33 cellular contexts compared by ENCODE assay signal in genomic region chrX:10971759-10972158, GRCh38.
"Had no signal": no experiment of that assay in that cellular context is flagged by ENCODE, and none has a peak within 500 bp of the region (broad histone marks: within the 10 kb centered on the region; RNA-seq: fewer than 3 reads in every experiment).

No MANE protein-coding gene starts in this region.

- H3K4me3 ChIP-seq: adrenal gland, ascending aorta, colonic mucosa, dorsolateral prefrontal cortex had no signal

- H3K36me3 Mint-ChIP-seq: activated naive CD8-positive, alpha-beta T cell treated with anti-CD3 and anti-CD28 coated beads for 36 hours; brain had no signal

- H3K4me3 Mint-ChIP-seq: activated B cell treated with CpG ODN at 0.5 μM for 24 hours; activated CD8-positive, alpha-beta T cell treated with anti-CD3 and anti-CD28 coated beads for 36 hours; activated naive CD4-positive, alpha-beta T cell treated with anti-CD3 and anti-CD28 coated beads for 36 hours; activated naive CD4-positive, alpha-beta T cell treated with anti-CD3 and anti-CD28 coated beads, Interleukin-2, amount 50 U/mL, for 24 hours; activated naive CD8-positive, alpha-beta T cell treated with anti-CD3 and anti-CD28 coated beads for 36 hours; activated naive CD8-positive, alpha-beta T cell treated with anti-CD3 and anti-CD28 coated beads, Interleukin-2, amount 50 U/mL, for 24 hours; activated T-cell treated with anti-CD3 and anti-CD28 coated beads, Interleukin-2, amount 50 U/mL, for 4 hours; activated T-helper 17 cell treated with anti-CD3 and anti-CD28 coated beads, Interleukin-2, amount 50 U/mL, for 72 hours; brain; central memory CD8-positive, alpha-beta T cell; dendritic cell treated with granulocyte-macrophage colony-stimulating factor and Interleukin-4, amounts not matched to agents 40 ng/mL and 50 ng/mL, for 4 days; endodermal cell; T-helper 17 cell; T-helper 2 cell treated with Interferon-gamma antibody and Interleukin-4, amounts not matched to agents 5 μg/mL and 100 μg/mL, for 36 hours had no signal

- H3K27ac Mint-ChIP-seq: activated B cell treated with CpG ODN at 0.5 μM for 24 hours; activated CD8-positive, alpha-beta T cell treated with anti-CD3 and anti-CD28 coated beads for 36 hours; activated naive CD4-positive, alpha-beta T cell treated with anti-CD3 and anti-CD28 coated beads for 36 hours; activated naive CD4-positive, alpha-beta T cell treated with anti-CD3 and anti-CD28 coated beads, Interleukin-2, amount 50 U/mL, for 24 hours; activated naive CD8-positive, alpha-beta T cell treated with anti-CD3 and anti-CD28 coated beads for 36 hours; activated naive CD8-positive, alpha-beta T cell treated with anti-CD3 and anti-CD28 coated beads, Interleukin-2, amount 50 U/mL, for 24 hours; activated T-helper 17 cell treated with anti-CD3 and anti-CD28 coated beads, Interleukin-2, amount 50 U/mL, for 72 hours; dendritic cell treated with granulocyte-macrophage colony-stimulating factor and Interleukin-4, amounts not matched to agents 40 ng/mL and 50 ng/mL, for 4 days; endodermal cell; T-helper 17 cell; T-helper 2 cell treated with Interferon-gamma antibody and Interleukin-4, amounts not matched to agents 5 μg/mL and 100 μg/mL, for 36 hours had no signal

- H3K27ac ChIP-seq: adrenal gland, ascending aorta, colonic mucosa, dorsolateral prefrontal cortex, WERI-Rb-1 had no signal

- H3K9me3 ChIP-seq: adrenal gland, ascending aorta, colonic mucosa had no signal

- H3K27me3 Mint-ChIP-seq: activated B cell treated with CpG ODN at 0.5 μM for 24 hours; activated CD8-positive, alpha-beta T cell treated with anti-CD3 and anti-CD28 coated beads for 36 hours; activated naive CD4-positive, alpha-beta T cell treated with anti-CD3 and anti-CD28 coated beads, Interleukin-2, amount 50 U/mL, for 24 hours; activated naive CD8-positive, alpha-beta T cell treated with anti-CD3 and anti-CD28 coated beads for 36 hours; activated naive CD8-positive, alpha-beta T cell treated with anti-CD3 and anti-CD28 coated beads, Interleukin-2, amount 50 U/mL, for 24 hours; activated T-helper 17 cell treated with anti-CD3 and anti-CD28 coated beads, Interleukin-2, amount 50 U/mL, for 72 hours; brain; central memory CD8-positive, alpha-beta T cell; dendritic cell treated with granulocyte-macrophage colony-stimulating factor and Interleukin-4, amounts not matched to agents 40 ng/mL and 50 ng/mL, for 4 days; T-helper 17 cell had no signal

- FAIRE-seq: bronchial epithelial cell, frontal cortex had no signal

- H3K27me3 ChIP-seq: adrenal gland, ascending aorta, colonic mucosa had no signal

- ATAC-seq: activated CD4-positive, CD25-positive, alpha-beta regulatory T cell treated with anti-CD3 and anti-CD28 coated beads, Interleukin-2, amount 50 U/mL, for 24 hours; activated CD8-positive, alpha-beta T cell treated with anti-CD3 and anti-CD28 coated beads for 36 hours; activated naive CD8-positive, alpha-beta T cell treated with anti-CD3 and anti-CD28 coated beads, Interleukin-2, amount 50 U/mL, for 24 hours; activated T-cell treated with anti-CD3 and anti-CD28 coated beads, Interleukin-2, amount 50 U/mL, for 4 hours; activated T-helper 17 cell treated with anti-CD3 and anti-CD28 coated beads, Interleukin-2, amount 50 U/mL, for 72 hours; T-helper 17 cell had no signal

- H3K36me3 ChIP-seq: adrenal gland, ascending aorta, colonic mucosa, WERI-Rb-1 had no signal

- DNase-seq: activated B cell treated with CpG ODN at 0.5 μM for 24 hours; activated CD4-positive, alpha-beta T cell treated with anti-CD3 and anti-CD28 coated beads for 48 hours; activated CD4-positive, alpha-beta T cell treated with anti-CD3 and anti-CD28 coated beads, Interleukin-2, amount 50 U/mL, for 1 hour; activated CD4-positive, alpha-beta T cell treated with anti-CD3 and anti-CD28 coated beads, Interleukin-2, amount 50 U/mL, for 48 hours; activated CD8-positive, alpha-beta memory T cell treated with anti-CD3 and anti-CD28 coated beads for 24 hours; activated CD8-positive, alpha-beta T cell treated with anti-CD3 and anti-CD28 coated beads for 36 hours; activated effector memory CD4-positive, alpha-beta T cell treated with Interleukin-2 at 50 U/mL for 16 hours; activated gamma-delta T cell treated with Interleukin-2 at 50 U/mL for 16 hours; activated naive CD4-positive, alpha-beta T cell treated with anti-CD3 and anti-CD28 coated beads for 36 hours; activated naive CD8-positive, alpha-beta T cell treated with anti-CD3 and anti-CD28 coated beads for 36 hours; activated naive CD8-positive, alpha-beta T cell treated with anti-CD3 and anti-CD28 coated beads, Interleukin-2, amount 50 U/mL, for 24 hours; activated T-cell treated with anti-CD3 and anti-CD28 coated beads, Interleukin-2, amount 50 U/mL, for 4 hours; adrenal gland; amygdala; colonic mucosa; dorsolateral prefrontal cortex; effector memory CD4-positive, alpha-beta T cell; endodermal cell; head of caudate nucleus; T-helper 1 cell; T-helper 17 cell; T1000; WERI-Rb-1 had no signal

- H3K4me1 Mint-ChIP-seq: activated B cell treated with CpG ODN at 0.5 μM for 24 hours; activated naive CD4-positive, alpha-beta T cell treated with anti-CD3 and anti-CD28 coated beads, Interleukin-2, amount 50 U/mL, for 24 hours; activated naive CD8-positive, alpha-beta T cell treated with anti-CD3 and anti-CD28 coated beads for 36 hours; activated naive CD8-positive, alpha-beta T cell treated with anti-CD3 and anti-CD28 coated beads, Interleukin-2, amount 50 U/mL, for 24 hours; activated T-helper 17 cell treated with anti-CD3 and anti-CD28 coated beads, Interleukin-2, amount 50 U/mL, for 72 hours; central memory CD8-positive, alpha-beta T cell; endodermal cell; T-helper 17 cell had no signal

- H3K4me1 ChIP-seq: adrenal gland, colonic mucosa had no signal
